In genomic region chr21:41585199-41585994, GRCh38 we compare ENCODE assay signal across 1 cellular context.
TF ChIP-seq lines count a peak whose summit lies in the region.

No MANE protein-coding gene starts in this region.

TF ChIP-seq in HEK293, 187 proteins besides CTCF, POLR2A, EP300 and RAD21 (continued from another document):
- no peak for TF ChIP-seq PRDM2 (tag by site-specific recombination; IDR thresholded peaks at IDR 0.05; ENCODE audit: borderline replicate concordance)
- no peak for TF ChIP-seq ZNF266 (tag by site-specific recombination; IDR thresholded peaks at IDR 0.05; ENCODE audit: low read depth)
- TF ChIP-seq IKZF3 (tag by site-specific recombination; IDR thresholded peaks at IDR 0.05), result no peak
- TF ChIP-seq ZNF473 (tag by site-specific recombination; IDR thresholded peaks at IDR 0.05), result peak; percentile 65; the same call in 1 of the 2 replicates
- peak; percentile 16; the same call in 1 of the 2 replicates for TF ChIP-seq ZNF747 (tag by site-specific recombination; IDR thresholded peaks at IDR 0.05)
- no peak for TF ChIP-seq ZNF621 (tag by site-specific recombination; IDR thresholded peaks at IDR 0.05)
- TF ChIP-seq SP3 (tag by site-specific recombination; IDR thresholded peaks at IDR 0.05), result no peak
- peak; percentile 16; the same call in 1 of the 2 replicates for TF ChIP-seq ZNF311 (tag by site-specific recombination; IDR thresholded peaks at IDR 0.05; ENCODE audit: borderline replicate concordance)
- TF ChIP-seq PBX3 (CRISPR knock-in tag; IDR thresholded peaks at IDR 0.05), result no peak
- TF ChIP-seq ZNF121 (tag by site-specific recombination; IDR thresholded peaks at IDR 0.05), result no peak
- TF ChIP-seq ZNF350 (tag by site-specific recombination; IDR thresholded peaks at IDR 0.05), result no peak
- TF ChIP-seq ZNF221 (tag by site-specific recombination; IDR thresholded peaks at IDR 0.05; ENCODE audit: borderline replicate concordance), result no peak
- no peak for TF ChIP-seq ZNF398 (tag by site-specific recombination; IDR thresholded peaks at IDR 0.05)
- no peak for TF ChIP-seq ZNF571 (tag by site-specific recombination; IDR thresholded peaks at IDR 0.05)
- TF ChIP-seq ZNF292 (tag by site-specific recombination; IDR thresholded peaks at IDR 0.05; ENCODE audit: borderline replicate concordance, low read depth), result no peak
- TF ChIP-seq HIC1 (tag by site-specific recombination; IDR thresholded peaks at IDR 0.05), result no peak
- no peak for TF ChIP-seq TCF7L2 (IDR thresholded peaks at IDR 0.05; ENCODE audit: borderline replicate concordance, low read depth, low read length)
- TF ChIP-seq ZNF169 (tag by site-specific recombination; IDR thresholded peaks at IDR 0.05), result 0 out of 2 replicates have a peak, but pooled peaks have one; percentile 35
- peak; percentile 81 for TF ChIP-seq ZNF776 (tag by site-specific recombination; IDR thresholded peaks at IDR 0.05; ENCODE audit: borderline replicate concordance)
- TF ChIP-seq ZNF148 (tag by site-specific recombination; IDR thresholded peaks at IDR 0.05; ENCODE audit: borderline replicate concordance), result no peak
- TF ChIP-seq ATF2 (tag by site-specific recombination; IDR thresholded peaks at IDR 0.05; ENCODE audit: low read depth), result no peak
- no peak for TF ChIP-seq ZNF704 (tag by site-specific recombination; IDR thresholded peaks at IDR 0.05)
- peak; percentile 38; the same call in 1 of the 2 replicates for TF ChIP-seq ZNF112 (tag by site-specific recombination; IDR thresholded peaks at IDR 0.05)
- TF ChIP-seq ZBTB17 (tag by site-specific recombination; IDR thresholded peaks at IDR 0.05), result no peak
- TF ChIP-seq SP2 (tag by site-specific recombination; IDR thresholded peaks at IDR 0.05), result no peak
TF ChIP-seq in HEK293: peak in this region for 14.
